Comparison of ENCODE assay signal across 23 cellular contexts in genomic region chr10:86703176-86703575, GRCh38. TPM values are rescaled to one million over a fixed set of nuclear protein-coding genes. Genes with fewer than 3 reads are reported as not detected.
A peak's percentile ranks its signal among the peaks of the same experiment; 100 is the strongest.
DNase-seq lines count a peak whose midpoint lies in the region; ATAC-seq and TF ChIP-seq lines count a peak whose summit lies in the region.
"Had no signal": no experiment of that assay in that cellular context is flagged by ENCODE, and none has a peak within 500 bp of the region (broad histone marks: within the 10 kb centered on the region; RNA-seq: fewer than 3 reads in every experiment).

No MANE protein-coding gene starts in this region.

- TF ChIP-seq CTCF in cardiac muscle cell (IDR thresholded peaks at IDR 0.05; ENCODE audit: low read depth, low read length) (no peak), neural progenitor cell (IDR thresholded peaks at IDR 0.05) (no peak), colonic mucosa (IDR thresholded peaks at IDR 0.05) (no peak)

- H3K79me2 ChIP-seq in neural progenitor cell (ENCODE audit: low read depth): no peaks in the 10 kb centered on the region

- H3K9me3 ChIP-seq in cardiac muscle cell (ENCODE audit: low read depth) (no peaks in the 10 kb centered on the region), neural progenitor cell (ENCODE audit: low read depth) (no peaks in the 10 kb centered on the region), colonic mucosa (no peaks in the 10 kb centered on the region)

- H3K9ac ChIP-seq in neural progenitor cell (no peak overlapping the region), colonic mucosa (ENCODE audit: low read depth in 2 of 2, low read length in 2 of 2) (no peak overlapping the region)

- H3K4me3 Mint-ChIP-seq in neural progenitor cell: no peak overlapping the region
- H3K4me3 Mint-ChIP-seq: CD4-positive, CD25-positive, alpha-beta regulatory T cell; H9 had no signal

- peak overlapping the region; percentile 60 for H3K27ac ChIP-seq in cardiac muscle cell
- no peak overlapping the region for H3K27ac ChIP-seq in neural progenitor cell
- H3K27ac ChIP-seq in colonic mucosa: no peak overlapping the region
- H3K27ac ChIP-seq: 22Rv1 had no signal

- H3K9me3 Mint-ChIP-seq in neural progenitor cell: no peaks in the 10 kb centered on the region
- H3K9me3 Mint-ChIP-seq: CD4-positive, CD25-positive, alpha-beta regulatory T cell; H9 had no signal

- peak overlapping the region; percentile 8 for H3K27ac Mint-ChIP-seq in neural progenitor cell
- H3K27ac Mint-ChIP-seq: CD4-positive, CD25-positive, alpha-beta regulatory T cell; H9 had no signal

- H3K36me3 Mint-ChIP-seq in neural progenitor cell: no peaks in the 10 kb centered on the region
- H3K36me3 Mint-ChIP-seq: CD4-positive, CD25-positive, alpha-beta regulatory T cell had no signal

- DNase-seq in Right ventricle myocardium inferior (ENCODE audit: missing footprints) (peak; percentile 27), cardiac septum (ENCODE audit: low spot score) (no peak), cardiac muscle cell (ENCODE audit: low read depth in 1 of 2, low spot score in 1 of 2) (no peak), neural progenitor cell (ENCODE audit: low spot score) (no peak), colonic mucosa (no peak), iPS-NIHi7 (ENCODE audit: extremely low spot score) (no peak)
- DNase-seq in stimulated activated CD4-positive, alpha-beta T cell treated with anti-CD3 and anti-CD28 coated beads, Interleukin-4, amount 100 ng/mL, for 4 hours: no peak
- DNase-seq: ACHN; CD4-positive, CD25-positive, alpha-beta regulatory T cell; H9; KBM-7; NCI-H2029; NCI-H446 treated with DMSO at 0.1 percent for 48 hours; NCI-H526; NCI-H82; NK-92 treated with Interleukin-12 subunit alpha and Interleukin-12 subunit beta, amount 100 ng/mL, for 24 hours; PC-3; SHP77 had no signal

- H3K4me3 ChIP-seq in cardiac muscle cell: no peak overlapping the region
- no peak overlapping the region for H3K4me3 ChIP-seq in neural progenitor cell
- no peak overlapping the region for H3K4me3 ChIP-seq in colonic mucosa

- H4K20me1 ChIP-seq in neural progenitor cell (ENCODE audit: low read depth): no peaks in the 10 kb centered on the region

- H3K4me1 ChIP-seq in cardiac muscle cell (ENCODE audit: low read depth) (no peaks in the 10 kb centered on the region), neural progenitor cell (peaks cover 7% of the 10 kb centered on the region), colonic mucosa (no peaks in the 10 kb centered on the region)

- H3K27me3 ChIP-seq in cardiac muscle cell (no peaks in the 10 kb centered on the region), neural progenitor cell (no peaks in the 10 kb centered on the region), colonic mucosa (no peaks in the 10 kb centered on the region)

- H3K36me3 ChIP-seq in cardiac muscle cell (peaks cover 91% of the 10 kb centered on the region), neural progenitor cell (no peaks in the 10 kb centered on the region), colonic mucosa (no peaks in the 10 kb centered on the region)

- H3K27me3 Mint-ChIP-seq in neural progenitor cell (ENCODE audit: insufficient read depth, low read depth): peaks cover 4% of the 10 kb centered on the region
- H3K27me3 Mint-ChIP-seq: CD4-positive, CD25-positive, alpha-beta regulatory T cell had no signal

- no peak overlapping the region for H2AFZ ChIP-seq in neural progenitor cell (replicated peaks)

- H3K4me2 ChIP-seq in neural progenitor cell: no peak overlapping the region

- peaks cover 6% of the 10 kb centered on the region for H3K4me1 Mint-ChIP-seq in neural progenitor cell

- intact Hi-C loops in Right ventricle myocardium inferior (cut with DNase I): no loop called here
- intact Hi-C loops in cardiac septum (cut with DNase I): no loop called here
- intact Hi-C loops in colonic mucosa (cut with DNase I): no loop called here

- H3F3A ChIP-seq in neural progenitor cell (ENCODE audit: low read depth): no peaks in the 10 kb centered on the region

- peak; percentile 12 for ATAC-seq in Right ventricle myocardium inferior
- ATAC-seq: PC-3 had no signal

RNA-seq across cellular contexts. Expression of gene LDB3, which starts 34.9 kb away (rescaled TPM):
- total RNA-seq in Right ventricle myocardium inferior (1,478 TPM), cardiac septum (1,178 TPM), cardiac muscle cell (202 and 213 TPM in 2 replicates), neural progenitor cell (ENCODE audit: low replicate concordance) (0.03 TPM in 1 of 2 replicates, not detected in the other), colonic mucosa (1 to 10 TPM in 1 of 2 donors, under 1 TPM in 1; 0.72 to 4.7 TPM)
- polyA plus RNA-seq in cardiac muscle cell: 266 and 317 TPM in 2 replicates
- total RNA-seq: CD4-positive, CD25-positive, alpha-beta regulatory T cell had no signal
- polyA plus RNA-seq: CD4-positive, CD25-positive, alpha-beta regulatory T cell had no signal

RNA-seq across cellular contexts. Expression of gene OPN4, which starts 48.8 kb away (rescaled TPM):
- 0.41 TPM for total RNA-seq in Right ventricle myocardium inferior
- not detected for total RNA-seq in cardiac septum
- 0.18 TPM in 1 of 2 replicates, not detected in the other for total RNA-seq in cardiac muscle cell
- polyA plus RNA-seq in cardiac muscle cell: 0.24 TPM in 1 of 2 replicates, not detected in the other
- total RNA-seq in neural progenitor cell (ENCODE audit: low replicate concordance): not detected in 2 replicates
- not detected for total RNA-seq in colonic mucosa
- total RNA-seq: CD4-positive, CD25-positive, alpha-beta regulatory T cell; H9; LHCN-M2; MCF 10A; PC-3; SK-MEL-5 had no signal
- polyA plus RNA-seq: BJ; CD4-positive, CD25-positive, alpha-beta regulatory T cell had no signal

RNA-seq across cellular contexts. Expression of gene BMPR1A, which starts 53.2 kb away (rescaled TPM):
- total RNA-seq in Right ventricle myocardium inferior (53.2 TPM), cardiac septum (60.0 TPM), cardiac muscle cell (37.0 and 39.4 TPM in 2 replicates), neural progenitor cell (ENCODE audit: low replicate concordance) (60.8 and 76.2 TPM in 2 replicates), colonic mucosa (10 to 100 TPM; 37.4 to 50.9 TPM)
- 35.6 and 54.2 TPM in 2 replicates for polyA plus RNA-seq in cardiac muscle cell

Comparison
In these comparisons a context has a peak if more than half of its experiments do, and no peak if none do; other contexts are left out.
1. RNA of gene LDB3, which starts 34.9 kb away (total RNA-seq): 1,478 TPM in Right ventricle myocardium inferior (single experiment), 1,178 TPM in cardiac septum (single experiment) and 202 to 213 TPM in cardiac muscle cell; 0.72 to 4.7 TPM in colonic mucosa and 0.03 TPM in neural progenitor cell; every median in the first group is over 10 times any median in the second.